11 cellular contexts compared by ENCODE assay signal in genomic region chr1:11364170-11364569, GRCh38.
DNase-seq lines count a peak whose midpoint lies in the region; ATAC-seq and TF ChIP-seq lines count a peak whose summit lies in the region.
"Had no signal": no experiment of that assay in that cellular context is flagged by ENCODE, and none has a peak within 500 bp of the region (broad histone marks: within the 10 kb centered on the region; RNA-seq: fewer than 3 reads in every experiment).

No MANE protein-coding gene starts in this region.

- POLR2A ChIA-PET in WTC11 (lab: Charles Lee), result no interaction called here

- H3K4me3 ChIP-seq in mucosa of descending colon, result no peak overlapping the region
- H3K4me3 ChIP-seq: SK-N-MC, testis had no signal

- peaks cover 26% of the 10 kb centered on the region for H3K4me1 Mint-ChIP-seq in WTC11

- TF ChIP-seq RAD21 in Ishikawa (IDR thresholded peaks at IDR 0.05; ENCODE audit: low read depth), result peak; percentile 52

- H3K27me3 Mint-ChIP-seq in WTC11 (ENCODE audit: low read depth), result peaks cover 19% of the 10 kb centered on the region

- H3K36me3 Mint-ChIP-seq in WTC11, result no peaks in the 10 kb centered on the region

- no peaks in the 10 kb centered on the region for H3K4me1 ChIP-seq in mucosa of descending colon (ENCODE audit: low read depth)
- H3K4me1 ChIP-seq: testis had no signal

- no peak overlapping the region for H3K27ac Mint-ChIP-seq in WTC11
- H3K27ac Mint-ChIP-seq: effector memory CD8-positive, alpha-beta T cell had no signal

- H3K9me3 ChIP-seq in mucosa of descending colon, result peaks cover 3% of the 10 kb centered on the region
- H3K9me3 ChIP-seq: testis had no signal

- DNase-seq in NCI-H1436 (lab: John Stamatoyannopoulos, UW) (peak; percentile 44), NCI-H1436 treated with DMSO at 0.1 percent for 48 hours (lab: John Stamatoyannopoulos, UW) (no peak), WTC11 (ENCODE audit: low spot score) (peak; percentile 39), mucosa of descending colon (peak in 1 of 3 donors; percentile 9), globus pallidus (ENCODE audit: low spot score) (no peak), NCI-H526 treated with DMSO at 0.1 percent for 48 hours (lab: John Stamatoyannopoulos, UW) (no peak)
- DNase-seq: testis had no signal

- intact Hi-C loops in mucosa of descending colon (cut with DNase I, micrococcal nuclease), result no loop called here

- TF ChIP-seq CTCF in WTC11 (IDR thresholded peaks at IDR 0.05), result peak; percentile 60
- TF ChIP-seq CTCF in mucosa of descending colon (IDR thresholded peaks at IDR 0.05), result no peak

- H3K4me3 Mint-ChIP-seq in WTC11, result no peak overlapping the region
- H3K4me3 Mint-ChIP-seq: effector memory CD8-positive, alpha-beta T cell had no signal

- ATAC-seq in WTC11 (peak; percentile 55), mucosa of descending colon (peak; percentile 59), GM18517 (IDR thresholded peaks at IDR 0.05; ENCODE audit: unreplicated experiment) (no peak)
- ATAC-seq: effector memory CD8-positive, alpha-beta T cell had no signal

- H3K36me3 ChIP-seq in mucosa of descending colon (ENCODE audit: low read depth), result no peaks in the 10 kb centered on the region

- H3K9me3 Mint-ChIP-seq in WTC11, result peaks cover 7% of the 10 kb centered on the region; the same call in 1 of the 2 replicates
- H3K9me3 Mint-ChIP-seq: effector memory CD8-positive, alpha-beta T cell had no signal

- no peak for TF ChIP-seq EP300 in Ishikawa (IDR thresholded peaks at IDR 0.05; ENCODE audit: borderline replicate concordance)

- CTCF ChIA-PET in WTC11 (lab: Charles Lee), result interaction anchor here (0.5 to 2.1 kb wide), 37 partner anchors 9 to 823 kb away, joined by 3 to 16 read pairs (median 4); partner anchors contain the start of genes DISP3, FBXO6, MTOR and UBIAD1

TF ChIP-seq in Ishikawa, 13 proteins besides CTCF, POLR2A, EP300 and RAD21:
- TF ChIP-seq USF1 (IDR thresholded peaks at IDR 0.05), result peak; percentile 66; the same call in 1 of the 2 replicates
- TF ChIP-seq TAF1 (IDR thresholded peaks at IDR 0.05; ENCODE audit: low read depth), result no peak
- TF ChIP-seq, protein P1, sequence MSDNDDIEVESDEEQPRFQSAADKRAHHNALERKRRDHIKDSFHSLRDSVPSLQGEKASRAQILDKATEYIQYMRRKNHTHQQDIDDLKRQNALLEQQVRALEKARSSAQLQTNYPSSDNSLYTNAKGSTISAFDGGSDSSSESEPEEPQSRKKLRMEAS (IDR thresholded peaks at IDR 0.05), result no peak

TF ChIP-seq in WTC11, 78 proteins besides CTCF, POLR2A, EP300 and RAD21:
- TF ChIP-seq, protein P2, sequence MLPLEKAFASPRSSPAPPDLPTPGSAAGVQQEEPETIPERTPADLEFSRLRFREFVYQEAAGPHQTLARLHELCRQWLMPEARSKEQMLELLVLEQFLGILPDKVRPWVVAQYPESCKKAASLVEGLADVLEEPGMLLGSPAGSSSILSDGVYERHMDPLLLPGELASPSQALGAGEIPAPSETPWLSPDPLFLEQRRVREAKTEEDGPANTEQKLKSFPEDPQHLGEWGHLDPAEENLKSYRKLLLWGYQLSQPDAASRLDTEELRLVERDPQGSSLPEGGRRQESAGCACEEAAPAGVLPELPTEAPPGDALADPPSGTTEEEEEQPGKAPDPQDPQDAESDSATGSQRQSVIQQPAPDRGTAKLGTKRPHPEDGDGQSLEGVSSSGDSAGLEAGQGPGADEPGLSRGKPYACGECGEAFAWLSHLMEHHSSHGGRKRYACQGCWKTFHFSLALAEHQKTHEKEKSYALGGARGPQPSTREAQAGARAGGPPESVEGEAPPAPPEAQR (CRISPR knock-in tag; IDR thresholded peaks at IDR 0.05), result 0 out of 2 replicates have a peak, but pooled peaks have one; percentile 21
- TF ChIP-seq, protein P1 (CRISPR knock-in tag; IDR thresholded peaks at IDR 0.05), result peak; percentile 43; the same call in 1 of the 2 replicates
- TF ChIP-seq USF2 (CRISPR knock-in tag; IDR thresholded peaks at IDR 0.05), result peak; percentile 80
- TF ChIP-seq PRRX2 (CRISPR knock-in tag; IDR thresholded peaks at IDR 0.05), result no peak
- TF ChIP-seq USF1 (CRISPR knock-in tag; IDR thresholded peaks at IDR 0.05), result peak; percentile 78
- TF ChIP-seq, protein P3, sequence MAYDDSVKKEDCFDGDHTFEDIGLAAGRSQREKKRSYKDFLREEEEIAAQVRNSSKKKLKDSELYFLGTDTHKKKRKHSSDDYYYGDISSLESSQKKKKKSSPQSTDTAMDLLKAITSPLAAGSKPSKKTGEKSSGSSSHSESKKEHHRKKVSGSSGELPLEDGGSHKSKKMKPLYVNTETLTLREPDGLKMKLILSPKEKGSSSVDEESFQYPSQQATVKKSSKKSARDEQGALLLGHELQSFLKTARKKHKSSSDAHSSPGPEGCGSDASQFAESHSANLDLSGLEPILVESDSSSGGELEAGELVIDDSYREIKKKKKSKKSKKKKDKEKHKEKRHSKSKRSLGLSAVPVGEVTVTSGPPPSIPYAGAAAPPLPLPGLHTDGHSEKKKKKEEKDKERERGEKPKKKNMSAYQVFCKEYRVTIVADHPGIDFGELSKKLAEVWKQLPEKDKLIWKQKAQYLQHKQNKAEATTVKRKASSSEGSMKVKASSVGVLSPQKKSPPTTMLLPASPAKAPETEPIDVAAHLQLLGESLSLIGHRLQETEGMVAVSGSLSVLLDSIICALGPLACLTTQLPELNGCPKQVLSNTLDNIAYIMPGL (CRISPR knock-in tag; IDR thresholded peaks at IDR 0.05), result 0 out of 2 replicates have a peak, but pooled peaks have one; percentile 15
- TF ChIP-seq EMX1 (CRISPR knock-in tag; IDR thresholded peaks at IDR 0.05), result peak; percentile 56; the same call in 1 of the 2 replicates
- no peak for TF ChIP-seq ZNF532 (CRISPR knock-in tag; IDR thresholded peaks at IDR 0.05; ENCODE audit: borderline replicate concordance)
TF ChIP-seq in WTC11: peak in this region for 6.

Comparison
In these comparisons a context has a peak if more than half of its experiments do, and no peak if none do; other contexts are left out.
1. DNase-seq: peak in NCI-H1436 (single experiment) and WTC11 (single experiment); none in NCI-H1436 treated with DMSO at 0.1 percent for 48 hours (single experiment), globus pallidus (single experiment) and NCI-H526 treated with DMSO at 0.1 percent for 48 hours (single experiment).